In genomic region chr3:31179768-31180167, GRCh38 we compare ENCODE assay signal across 23 cellular contexts.
DNase-seq lines count a peak whose midpoint lies in the region; ATAC-seq, FAIRE-seq and TF ChIP-seq lines count a peak whose summit lies in the region.
"Had no signal": no experiment of that assay in that cellular context is flagged by ENCODE, and none has a peak within 500 bp of the region (broad histone marks: within the 10 kb centered on the region; RNA-seq: fewer than 3 reads in every experiment).

No MANE protein-coding gene starts in this region.

- H3K9me3 ChIP-seq in HepG2 (ENCODE audit: low read length) (no peaks in the 10 kb centered on the region), right lobe of liver (no peaks in the 10 kb centered on the region), left lung (no peaks in the 10 kb centered on the region)
- H3K9me3 ChIP-seq: A549, Caco-2 had no signal

- TF ChIP-seq POLR2A in HepG2 (IDR thresholded peaks at IDR 0.05; ENCODE audit: insufficient read depth in 1 of 2, low read depth in 2 of 2, low read length in 2 of 2) (no peak), right lobe of liver (IDR thresholded peaks at IDR 0.05) (no peak)

- H3K4me1 ChIP-seq in HepG2 (ENCODE audit: insufficient read depth, low read length) (peaks cover 14% of the 10 kb centered on the region), right lobe of liver (peaks cover 0 to 1% (median 0%) of the 10 kb centered on the region in 4 donors), left lung (no peaks in the 10 kb centered on the region)
- H3K4me1 ChIP-seq: A549 had no signal

- TF ChIP-seq CTCF in HepG2 (CRISPR knock-in tag; IDR thresholded peaks at IDR 0.05) (no peak), right lobe of liver (IDR thresholded peaks at IDR 0.05) (no peak), left lung (IDR thresholded peaks at IDR 0.05) (no peak)

- intact Hi-C loops in HepG2 (cut with micrococcal nuclease; ENCODE audit: unreplicated experiment) (no loop called here), right lobe of liver (cut with DNase I) (no loop called here), left lung (cut with DNase I) (no loop called here)

- no peak for DNase-seq in HepG2 (ENCODE audit: low spot score)
- no peak for DNase-seq in right lobe of liver
- peak; percentile 52 for DNase-seq in NCI-H748 treated with DMSO at 0.1 percent for 48 hours (lab: John Stamatoyannopoulos, UW)
- no peak for DNase-seq in HK-2 (ENCODE audit: unreplicated experiment)
- DNase-seq in left lung = no peak
- DNase-seq: AML-193; Caco-2; Calu3; CD4-positive, alpha-beta T cell; CD8-positive, alpha-beta T cell; DMS79; DND-41; EL; GDM1 had no signal

- CTCF ChIA-PET in HepG2 (lab: Yijun Ruan, JAX; ENCODE audit: low intra/inter-chr PET ratio, low total read pairs) = no interaction called here

- no peaks in the 10 kb centered on the region for H4K20me1 ChIP-seq in HepG2 (ENCODE audit: insufficient read depth, low read length)
- H4K20me1 ChIP-seq: BLaER1 treated with 17β-estradiol and CSF1 and Interleukin-3, amounts not matched to agents 10 nM and 100 nM had no signal

- FAIRE-seq in HepG2 (lab: Jason Lieb, UNC) = no peak
- FAIRE-seq in colon (lab: Jason Lieb, UNC) = peak; percentile 38
- FAIRE-seq: A549, D721Med, GM12878, GM12892, GM18507 had no signal

- in situ Hi-C loops in HepG2 (cut with HindIII; ENCODE audit: extremely low pct_ligation_motif_present, low pct_unique_long_range_greater_than_20kb) = no loop called here

- BruUV-seq in HepG2 (replicated peaks; lab: Mats Ljungman, UMichigan) = no TSS peak

- H3K27me3 ChIP-seq in HepG2 (ENCODE audit: control insufficient read depth in 1 of 2, insufficient read depth in 2 of 2, low read length in 2 of 2) = no peaks in the 10 kb centered on the region
- H3K27me3 ChIP-seq in right lobe of liver = no peaks in the 10 kb centered on the region
- H3K27me3 ChIP-seq in left lung = no peaks in the 10 kb centered on the region
- H3K27me3 ChIP-seq: BLaER1 treated with 17β-estradiol and CSF1 and Interleukin-3, amounts not matched to agents 10 nM and 100 nM had no signal

- no peak for TF ChIP-seq RAD21 in HepG2 (CRISPR knock-in tag; IDR thresholded peaks at IDR 0.05)

- no peak overlapping the region for H3K9ac ChIP-seq in HepG2 (ENCODE audit: insufficient read depth, low read depth, low read length)
- H3K9ac ChIP-seq: BLaER1 treated with 17β-estradiol and CSF1 and Interleukin-3, amounts not matched to agents 10 nM and 100 nM had no signal

- ATAC-seq in HepG2 (no peak), right lobe of liver (no peak), left lung (no peak)
- ATAC-seq: A549; CD8-positive, alpha-beta T cell; GM12878 had no signal

- no peaks in the 10 kb centered on the region for H3K79me2 ChIP-seq in HepG2 (ENCODE audit: insufficient read depth, low read length)

- H3K27ac ChIP-seq in HepG2 (ENCODE audit: extremely low read length, insufficient read depth, low read length) (no peak overlapping the region), right lobe of liver (no peak overlapping the region), left lung (no peak overlapping the region)
- H3K27ac ChIP-seq: 22Rv1; A549; BLaER1 treated with 17β-estradiol and CSF1 and Interleukin-3, amounts not matched to agents 10 nM and 100 nM; C4-2B had no signal

- WGBS in HepG2 (ENCODE audit: low lambda C conversion rate) = 53% methylated on average over 3 of the region's 3 CpGs
- 72% methylated on average over 3 of the region's 3 CpGs for WGBS in right lobe of liver (ENCODE audit: insufficient coverage, low coverage, low lambda C conversion rate, missing lambda C conversion rate)

- H3K4me3 ChIP-seq in HepG2 (replicated peaks in 1 of 3; ENCODE audit: insufficient read depth in 1 of 3, low read depth in 2 of 3, low read length in 3 of 3) (no peak overlapping the region), right lobe of liver (no peak overlapping the region), left lung (no peak overlapping the region)
- H3K4me3 ChIP-seq: A549; BLaER1 treated with 17β-estradiol and CSF1 and Interleukin-3, amounts not matched to agents 10 nM and 100 nM; GM12878 had no signal

- H3K36me3 ChIP-seq in HepG2 (replicated peaks in 1 of 2; ENCODE audit: control insufficient read depth in 1 of 2, insufficient read depth in 2 of 2, low read length in 2 of 2) (no peaks in the 10 kb centered on the region), right lobe of liver (no peaks in the 10 kb centered on the region), left lung (no peaks in the 10 kb centered on the region)
- H3K36me3 ChIP-seq: BLaER1 treated with 17β-estradiol and CSF1 and Interleukin-3, amounts not matched to agents 10 nM and 100 nM had no signal

- TF ChIP-seq EP300 in HepG2 (IDR thresholded peaks at IDR 0.05; ENCODE audit: low read depth in 2 of 2, low read length in 2 of 2) (no peak), HepG2 (CRISPR knock-in tag; IDR thresholded peaks at IDR 0.05; ENCODE audit: borderline replicate concordance) (no peak)

- POLR2A ChIA-PET in HepG2 (lab: Yijun Ruan, JAX) = no interaction called here

- H3K4me2 ChIP-seq in HepG2 (ENCODE audit: low read depth, low read length) = no peak overlapping the region
- H3K4me2 ChIP-seq: A549; BLaER1 treated with 17β-estradiol and CSF1 and Interleukin-3, amounts not matched to agents 10 nM and 100 nM had no signal

- no peak overlapping the region for H2AFZ ChIP-seq in HepG2 (ENCODE audit: low read length)

TF ChIP-seq in HepG2, 621 proteins besides CTCF, POLR2A, EP300 and RAD21:
- no peak for TF ChIP-seq ZNF703 (CRISPR knock-in tag; IDR thresholded peaks at IDR 0.05; ENCODE audit: borderline replicate concordance)
- TF ChIP-seq FOXP1 (IDR thresholded peaks at IDR 0.05) = peak; percentile 19; the same call in 1 of the 2 replicates
- peak; percentile 69; the same call in 1 of the 2 replicates for TF ChIP-seq FOXP1 (CRISPR knock-in tag; IDR thresholded peaks at IDR 0.05)
- 0 out of 2 replicates have a peak, but pooled peaks have one; percentile 19 for TF ChIP-seq SOX5 (CRISPR knock-in tag; IDR thresholded peaks at IDR 0.05; ENCODE audit: borderline replicate concordance)
- TF ChIP-seq FOXA3 (CRISPR knock-in tag; IDR thresholded peaks at IDR 0.05) = peak; percentile 66; the same call in 1 of the 2 replicates
- no peak for TF ChIP-seq TCF7 (IDR thresholded peaks at IDR 0.05; ENCODE audit: low read depth)
- peak; percentile 60; the same call in 1 of the 2 replicates for TF ChIP-seq FOXA1 (IDR thresholded peaks at IDR 0.05)
- no peak for TF ChIP-seq FOXA1 (CRISPR knock-in tag; IDR thresholded peaks at IDR 0.05)
- no peak for TF ChIP-seq PAF1 (CRISPR knock-in tag; IDR thresholded peaks at IDR 0.05)
- TF ChIP-seq AHDC1 (CRISPR knock-in tag; IDR thresholded peaks at IDR 0.05; ENCODE audit: borderline replicate concordance) = peak; percentile 21; the same call in 1 of the 2 replicates
- no peak for TF ChIP-seq MEIS1 (CRISPR knock-in tag; IDR thresholded peaks at IDR 0.05; ENCODE audit: borderline replicate concordance)
